Comparison of ENCODE assay signal across 1 cellular context in the genomic region with DNA sequence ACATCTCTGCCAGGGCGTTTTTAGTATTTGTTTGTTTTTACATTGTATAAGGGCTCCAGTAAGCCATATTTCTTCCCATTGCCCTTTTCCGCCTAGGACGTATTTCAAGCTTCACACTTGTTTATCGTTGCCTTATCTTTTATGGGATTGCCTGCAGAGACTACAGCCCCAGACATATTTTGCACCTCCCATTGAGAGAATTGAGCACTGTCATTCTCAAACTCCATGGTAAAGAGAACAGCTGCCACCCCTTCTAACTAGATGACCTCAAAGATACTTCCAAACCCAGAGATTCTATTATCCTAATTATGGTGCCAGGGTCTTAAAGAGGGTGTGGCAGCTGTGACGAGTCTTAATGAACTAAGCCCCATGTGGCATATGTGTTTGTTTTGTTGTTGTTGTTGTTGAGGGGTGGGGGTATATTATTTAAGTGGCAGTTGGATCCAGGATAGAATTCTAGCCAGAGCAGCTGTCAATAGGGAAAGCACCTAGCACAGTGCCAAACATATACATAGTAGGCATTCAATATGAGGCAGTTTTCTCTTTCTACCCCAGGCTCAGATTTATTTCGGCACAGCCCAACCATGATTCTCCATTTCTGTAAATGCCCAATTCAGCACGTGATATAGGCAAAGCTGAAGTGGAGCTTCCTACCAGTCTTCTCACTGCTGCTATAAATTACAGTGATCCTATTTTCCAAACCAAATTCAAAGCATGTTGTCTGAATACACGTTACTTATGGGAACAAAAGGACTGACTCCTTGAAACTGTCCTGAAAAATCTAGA.
TF ChIP-seq lines count a peak whose summit lies in the region.

No MANE protein-coding gene starts in this region.

TF ChIP-seq in IMR-90, 13 proteins besides CTCF, POLR2A, EP300 and RAD21:
- TF ChIP-seq, protein P1, sequence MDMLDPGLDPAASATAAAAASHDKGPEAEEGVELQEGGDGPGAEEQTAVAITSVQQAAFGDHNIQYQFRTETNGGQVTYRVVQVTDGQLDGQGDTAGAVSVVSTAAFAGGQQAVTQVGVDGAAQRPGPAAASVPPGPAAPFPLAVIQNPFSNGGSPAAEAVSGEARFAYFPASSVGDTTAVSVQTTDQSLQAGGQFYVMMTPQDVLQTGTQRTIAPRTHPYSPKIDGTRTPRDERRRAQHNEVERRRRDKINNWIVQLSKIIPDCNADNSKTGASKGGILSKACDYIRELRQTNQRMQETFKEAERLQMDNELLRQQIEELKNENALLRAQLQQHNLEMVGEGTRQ (IDR thresholded peaks at IDR 0.05; ENCODE audit: low read depth, low read length) = no peak
